7 cellular contexts compared by ENCODE assay signal in the genomic region with DNA sequence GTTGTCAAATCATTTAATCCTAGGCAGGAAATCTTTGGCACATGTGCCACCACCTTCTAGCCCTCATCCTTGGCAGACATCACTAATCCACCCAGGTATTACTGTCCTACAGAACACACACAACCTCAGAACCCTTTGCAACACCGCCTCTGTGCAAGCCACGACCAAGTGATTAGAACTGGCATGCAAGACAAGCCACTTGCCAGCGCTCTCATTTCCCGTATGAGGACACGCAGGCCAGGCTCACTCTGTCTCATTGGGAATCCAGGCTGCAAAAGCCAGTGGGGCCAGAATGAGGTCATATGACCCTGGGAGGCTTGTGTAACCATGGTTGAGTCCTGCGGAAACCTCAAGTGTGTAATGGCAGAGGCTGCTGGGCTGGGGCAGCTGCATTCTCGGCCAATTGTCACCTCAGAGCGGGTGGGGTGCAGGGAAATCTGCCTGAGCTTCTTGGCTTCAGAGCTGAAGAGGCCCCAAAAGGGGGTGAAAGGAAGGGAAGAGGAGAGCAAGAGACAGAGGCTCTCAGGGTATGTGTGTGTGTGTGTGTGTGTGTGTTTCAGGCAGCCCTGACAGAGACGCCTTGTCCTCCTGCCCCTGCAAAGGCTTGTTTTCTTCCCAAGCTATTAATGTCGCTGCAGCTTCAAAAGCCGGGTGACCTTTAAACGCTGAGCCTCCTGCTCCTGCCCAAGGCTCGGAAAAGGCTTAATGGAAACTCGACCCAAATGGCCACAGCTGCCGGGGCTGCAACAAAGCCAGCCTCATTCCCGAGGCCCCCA. TPM values are rescaled to one million over a fixed set of nuclear protein-coding genes. Genes with fewer than 3 reads are reported as not detected.
A peak's percentile ranks its signal among the peaks of the same experiment; 100 is the strongest.
DNase-seq lines count a peak whose midpoint lies in the region; ATAC-seq and TF ChIP-seq lines count a peak whose summit lies in the region.

No MANE protein-coding gene starts in this region.

- TF ChIP-seq CTCF in GM23338 (conservative IDR thresholded peaks at IDR 0.05; ENCODE audit: low read depth in 2 of 2) (no peak), breast epithelium (IDR thresholded peaks at IDR 0.05) (no peak), retinal pigment epithelial cell (conservative IDR thresholded peaks at IDR 0.05; ENCODE audit: low read depth, low read length) (no peak)

- peaks cover 8% of the 10 kb centered on the region for H3K27me3 Mint-ChIP-seq in GM23338 (ENCODE audit: insufficient read depth, low read depth, poor library complexity)

- H3F3A ChIP-seq in GM23338 (replicated peaks; ENCODE audit: low read depth), result no peaks in the 10 kb centered on the region

- H4K20me1 ChIP-seq in GM23338 (replicated peaks; ENCODE audit: insufficient read depth), result no peaks in the 10 kb centered on the region

- H3K9me3 Mint-ChIP-seq in GM23338, result no peaks in the 10 kb centered on the region

- ATAC-seq in GM23338 (peak; percentile 42), HG03097 (IDR thresholded peaks at IDR 0.05; ENCODE audit: low FRiP score, unreplicated experiment) (no peak)

- H3K36me3 ChIP-seq in GM23338 (ENCODE audit: insufficient read depth), result no peaks in the 10 kb centered on the region
- H3K36me3 ChIP-seq in breast epithelium, result no peaks in the 10 kb centered on the region

- peak overlapping the region; percentile 83; the same call in 1 of the 2 replicates for H2AFZ ChIP-seq in GM23338

- H3K27ac ChIP-seq in GM23338 (ENCODE audit: low read depth), result peak overlapping the region; percentile 87
- H3K27ac ChIP-seq in breast epithelium, result peak overlapping the region; percentile 92 to 95

- H3K4me1 ChIP-seq in GM23338 (ENCODE audit: insufficient read depth) (peaks cover 13% of the 10 kb centered on the region), breast epithelium (peaks cover 0 to 41% of the 10 kb centered on the region in 2 donors)

- intact Hi-C loops in breast epithelium (cut with DNase I; ENCODE audit: low total_unique reads), result no loop called here

- H3K4me3 Mint-ChIP-seq in GM23338, result peak overlapping the region; percentile 39; the same call in 1 of the 3 replicates

- DNase-seq in GM23338 (ENCODE audit: low spot score) (peak; percentile 58), NCI-H748 treated with DMSO at 0.1 percent for 48 hours (lab: John Stamatoyannopoulos, UW) (peak; percentile 36), breast epithelium (ENCODE audit: low spot score in 2 of 2) (peak; percentile 80 to 96), iPS-NIHi11 (ENCODE audit: low spot score) (peak; percentile 38), retinal pigment epithelial cell (ENCODE audit: low read depth) (peak; percentile 89), NCI-H2171 treated with DMSO at 0.1 percent for 48 hours (lab: John Stamatoyannopoulos, UW) (no peak)

- H3K79me2 ChIP-seq in GM23338 (replicated peaks; ENCODE audit: insufficient read depth), result no peaks in the 10 kb centered on the region

- H3K27ac Mint-ChIP-seq in GM23338, result peak overlapping the region; percentile 92

- no peak for TF ChIP-seq POLR2A in breast epithelium (IDR thresholded peaks at IDR 0.05)

- H3K9me2 ChIP-seq in GM23338 (ENCODE audit: insufficient read depth), result 0 out of 2 replicates have a peak, but pooled peaks cover 3% of the 10 kb centered on the region

- no peaks in the 10 kb centered on the region for H3K9me3 ChIP-seq in breast epithelium

- H3K27me3 ChIP-seq in GM23338 (ENCODE audit: insufficient read depth) (no peaks in the 10 kb centered on the region), breast epithelium (no peaks in the 10 kb centered on the region)

- H3K4me3 ChIP-seq in GM23338 (0 out of 2 replicates have a peak overlapping the region, but pooled peaks have one; percentile 4), breast epithelium (peak overlapping the region; percentile 3 to 35 (median 14)), retinal pigment epithelial cell (ENCODE audit: low read length) (peak overlapping the region; percentile 6)

- peak overlapping the region; percentile 60 for H3K4me2 ChIP-seq in GM23338

- peaks cover 16% of the 10 kb centered on the region for H3K4me1 Mint-ChIP-seq in GM23338

- no peaks in the 10 kb centered on the region for H3K36me3 Mint-ChIP-seq in GM23338 (ENCODE audit: low read depth)

TF ChIP-seq in GM23338, 12 proteins besides CTCF, POLR2A, EP300 and RAD21:
- TF ChIP-seq JUNB (IDR thresholded peaks at IDR 0.05; ENCODE audit: unreplicated experiment) (no peak), EZH2 (IDR thresholded peaks at IDR 0.05; ENCODE audit: low read depth, unreplicated experiment) (no peak), ZNF114 (CRISPR knock-in tag; IDR thresholded peaks at IDR 0.05) (0 out of 2 replicates have a peak, but pooled peaks have one; percentile 11)

RNA-seq across cellular contexts. Expression of a gene that starts 43.2 kb away (rescaled TPM):
- 38.0 and 53.2 TPM in 2 replicates for total RNA-seq in GM23338 (2014; rRNA removed; shearing (Covaris generic))
- polyA plus RNA-seq in GM23338 (2016; fragmentation: Nextera tagmentation; extraction: Ambion mirVana), result 65.5 and 74.5 TPM in 2 replicates
- 10 to 100 TPM in 1 of 3 donors, 1 to 10 TPM in 2; 7.5 to 10.7 (median 8.2) TPM for total RNA-seq in breast epithelium
